15 cellular contexts compared by ENCODE assay signal in the genomic region with DNA sequence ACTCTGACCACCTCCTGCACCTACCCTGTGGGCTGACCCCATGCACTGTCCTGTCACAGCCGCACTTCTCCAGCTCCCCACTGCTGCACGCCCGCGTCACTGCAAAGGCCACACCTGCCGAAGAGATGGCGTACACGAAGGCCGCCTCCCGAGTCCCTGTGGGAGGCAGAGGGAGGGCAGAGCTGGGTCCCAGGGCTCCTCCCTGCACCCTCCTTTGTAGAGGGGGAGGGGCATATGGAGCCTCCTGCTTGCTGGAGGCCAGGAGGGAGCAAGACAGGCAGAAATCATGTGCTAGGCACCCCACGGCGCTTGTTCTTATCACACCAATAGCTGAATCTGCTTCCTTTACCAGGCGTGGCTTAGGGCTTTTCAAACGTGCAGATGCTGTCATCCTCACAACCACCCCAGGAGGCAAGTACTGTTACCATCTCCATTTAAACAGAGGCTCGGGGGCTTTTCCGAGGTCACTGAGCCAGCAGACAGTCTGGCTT. TPM values are rescaled to one million over a fixed set of nuclear protein-coding genes. Genes with fewer than 3 reads are reported as not detected.
DNase-seq lines count a peak whose midpoint lies in the region; TF ChIP-seq lines count a peak whose summit lies in the region.
"Had no signal": no experiment of that assay in that cellular context is flagged by ENCODE, and none has a peak within 500 bp of the region (broad histone marks: within the 10 kb centered on the region; RNA-seq: fewer than 3 reads in every experiment).

No MANE protein-coding gene starts in this region.

- H3K36me3 ChIP-seq in brain microvascular endothelial cell (replicated peaks): peaks cover 2% of the 10 kb centered on the region

- no peak overlapping the region for H2BK120ac ChIP-seq in H9 (ENCODE audit: low read depth, low read length, poor library complexity, severe bottlenecking)

- in situ Hi-C loops in brain microvascular endothelial cell (cut with HindIII; ENCODE audit: low pct_ligation_motif_present, low sequenced_read_pairs): no loop called here

- no peak overlapping the region for H4K8ac ChIP-seq in H9 (replicated peaks; ENCODE audit: insufficient read length, low read depth, low read length)

- no peak overlapping the region for H4K91ac ChIP-seq in H9 (ENCODE audit: insufficient read length, low read depth, low read length)

- no peaks in the 10 kb centered on the region for H3K23me2 ChIP-seq in H9 (ENCODE audit: insufficient read length, low read depth, low read length, poor library complexity, severe bottlenecking)

- no peaks in the 10 kb centered on the region for H3K79me2 ChIP-seq in H9 (ENCODE audit: insufficient read depth, low read length)

- no peak overlapping the region for H3K4me3 ChIP-seq in brain microvascular endothelial cell (ENCODE audit: low read depth, low read length)
- H3K4me3 ChIP-seq: mucosa of descending colon had no signal

- H3K79me1 ChIP-seq in H9 (ENCODE audit: insufficient read depth, low read depth, low read length, poor library complexity, severe bottlenecking): no peaks in the 10 kb centered on the region

- H3K9me3 ChIP-seq in H9 (ENCODE audit: control insufficient read depth, low read depth, low read length): no peaks in the 10 kb centered on the region
- H3K9me3 ChIP-seq: mucosa of descending colon had no signal

- peaks cover 1 to 7% (median 4%) of the 10 kb centered on the region in 3 experiments; a peak in 3 of 7 replicates for H3K36me3 Mint-ChIP-seq in H9 (ENCODE audit: insufficient read depth in 1 of 3, low read depth in 3 of 3)
- H3K36me3 Mint-ChIP-seq in neural crest cell (ENCODE audit: low read depth): no peaks in the 10 kb centered on the region

- peaks cover 11% of the 10 kb centered on the region; the same call in 1 of the 2 replicates for H3K4me1 ChIP-seq in H9 (ENCODE audit: insufficient read depth, low read length)

- DNase-seq in H9 (peak; percentile 69), NCI-H2107 treated with DMSO at 0.1 percent for 48 hours (lab: John Stamatoyannopoulos, UW; ENCODE audit: unreplicated experiment) (peak; percentile 23), brain microvascular endothelial cell (peak; percentile 31), neural crest cell (ENCODE audit: low read depth, low spot score) (no peak), NOMO-1 (lab: John Stamatoyannopoulos, UW; ENCODE audit: unreplicated experiment in 2 of 2) (no peak), kidney glomerular epithelial cell (lab: John Stamatoyannopoulos, UW) (no peak), RKO (ENCODE audit: low spot score) (no peak)
- DNase-seq: activated CD4-positive, alpha-beta T cell treated with anti-CD3 and anti-CD28 coated beads, Interleukin-2, amount 10 ng/mL, durations not matched to agents 7 days and 5 days; aorta; effector memory CD4-positive, alpha-beta T cell; GDM1; Karpas-422; NCI-H187 had no signal

- no peak overlapping the region for H3K23ac ChIP-seq in H9 (ENCODE audit: insufficient read length, low read depth, low read length)

- H3K9me3 Mint-ChIP-seq in H9 (no peaks in the 10 kb centered on the region), neural crest cell (no peaks in the 10 kb centered on the region)
- H3K9me3 Mint-ChIP-seq: activated CD4-positive, alpha-beta T cell treated with anti-CD3 and anti-CD28 coated beads, Interleukin-2, amount 10 ng/mL, durations not matched to agents 7 days and 5 days; stimulated activated memory B cell treated with anti-CD40 and anti-IgM and Interleukin-4, amounts not matched to agents 10 μg/mL and 1 μg/mL and 100 μg/mL, for 72 hours had no signal

- H4K5ac ChIP-seq in H9 (ENCODE audit: insufficient read length, low read depth, low read length): no peak overlapping the region

- H3K4me2 ChIP-seq in H9 (ENCODE audit: insufficient read depth, insufficient read length, low read length): no peak overlapping the region

- no peak overlapping the region for H2BK12ac ChIP-seq in H9 (ENCODE audit: insufficient read length, low read depth, low read length)

- peak overlapping the region in 2 of 3 experiments; percentile 19 to 61; a peak in 2 of 7 replicates for H3K27ac Mint-ChIP-seq in H9
- H3K27ac Mint-ChIP-seq in neural crest cell (ENCODE audit: unreplicated experiment): peak overlapping the region; percentile 43
- H3K27ac Mint-ChIP-seq: stimulated activated memory B cell treated with anti-CD40 and anti-IgM and Interleukin-4, amounts not matched to agents 10 μg/mL and 1 μg/mL and 100 μg/mL, for 72 hours had no signal

- no peak overlapping the region for H3K27ac ChIP-seq in H9 (ENCODE audit: insufficient read length, low read depth, low read length)
- H3K27ac ChIP-seq in brain microvascular endothelial cell: no peak overlapping the region

- H3K27me3 Mint-ChIP-seq in H9 (ENCODE audit: low read depth): no peaks in the 10 kb centered on the region
- no peaks in the 10 kb centered on the region for H3K27me3 Mint-ChIP-seq in neural crest cell (ENCODE audit: low read depth)
- H3K27me3 Mint-ChIP-seq: activated CD4-positive, alpha-beta T cell treated with anti-CD3 and anti-CD28 coated beads, Interleukin-2, amount 10 ng/mL, durations not matched to agents 7 days and 5 days; stimulated activated memory B cell treated with anti-CD40 and anti-IgM and Interleukin-4, amounts not matched to agents 10 μg/mL and 1 μg/mL and 100 μg/mL, for 72 hours had no signal

- no peak overlapping the region for H2AFZ ChIP-seq in H9 (ENCODE audit: low read length)

- no peak overlapping the region for H3K9ac ChIP-seq in H9 (ENCODE audit: extremely low read depth, insufficient read length, low read length)

- H3T11ph ChIP-seq in H9 (ENCODE audit: low read length): no peak overlapping the region

- H4K20me1 ChIP-seq in H9 (ENCODE audit: control insufficient read depth, insufficient read depth, insufficient read length): no peaks in the 10 kb centered on the region

- peaks cover 28 to 33% of the 10 kb centered on the region in 2 experiments for H3K4me1 Mint-ChIP-seq in H9
- peaks cover 33% of the 10 kb centered on the region for H3K4me1 Mint-ChIP-seq in neural crest cell

- no peak overlapping the region for H3K18ac ChIP-seq in H9 (ENCODE audit: insufficient read length, low read depth, low read length)

- no peak overlapping the region for H2BK5ac ChIP-seq in H9 (ENCODE audit: insufficient read length, low read length)

- H3K56ac ChIP-seq in H9 (ENCODE audit: insufficient read length, low read depth, low read length): no peak overlapping the region

- no peak for TF ChIP-seq CTCF in H9 (conservative IDR thresholded peaks at IDR 0.05)
- TF ChIP-seq CTCF in brain microvascular endothelial cell (IDR thresholded peaks at IDR 0.05; ENCODE audit: low read depth, low read length, missing control alignments): no peak
- TF ChIP-seq CTCF in neural crest cell (conservative IDR thresholded peaks at IDR 0.05): no peak

- H2BK15ac ChIP-seq in H9 (ENCODE audit: low read depth, low read length): no peak overlapping the region

- H3K27me3 ChIP-seq in H9 (ENCODE audit: insufficient read depth, low read length): no peaks in the 10 kb centered on the region
- no peaks in the 10 kb centered on the region for H3K27me3 ChIP-seq in brain microvascular endothelial cell (replicated peaks)

- no CpG with 5 or more reads among the region's 15 CpGs for WGBS in H9 (ENCODE audit: extremely low coverage, insufficient read length, low lambda C conversion rate)

- no peak overlapping the region for H3K4ac ChIP-seq in H9 (ENCODE audit: low read depth, low read length)

- H2BK20ac ChIP-seq in H9 (ENCODE audit: low read depth, low read length, poor library complexity, severe bottlenecking): no peak overlapping the region

- H3K14ac ChIP-seq in H9 (ENCODE audit: insufficient read depth, low read length): no peak overlapping the region

- H2AK5ac ChIP-seq in H9 (ENCODE audit: insufficient read length, low read length): no peak overlapping the region

- no peak overlapping the region for H3K4me3 Mint-ChIP-seq in H9
- no peak overlapping the region for H3K4me3 Mint-ChIP-seq in neural crest cell
- H3K4me3 Mint-ChIP-seq: activated CD4-positive, alpha-beta T cell treated with anti-CD3 and anti-CD28 coated beads, Interleukin-2, amount 10 ng/mL, durations not matched to agents 7 days and 5 days; stimulated activated memory B cell treated with anti-CD40 and anti-IgM and Interleukin-4, amounts not matched to agents 10 μg/mL and 1 μg/mL and 100 μg/mL, for 72 hours had no signal

RNA-seq across cellular contexts. Expression of a gene that starts 21.4 kb away (rescaled TPM):
- total RNA-seq in H9 (2021) (0.72 and 1.4 TPM in 2 replicates), neural crest cell (0.16 and 0.23 TPM in 2 replicates)
- total RNA-seq: activated CD4-positive, alpha-beta T cell treated with anti-CD3 and anti-CD28 coated beads, Interleukin-2, amount 10 ng/mL, durations not matched to agents 7 days and 5 days; aorta had no signal

Comparison
In these comparisons a context has a peak if more than half of its experiments do, and no peak if none do; other contexts are left out.
1. DNase-seq: peak in H9 (single experiment), NCI-H2107 treated with DMSO at 0.1 percent for 48 hours (single experiment) and brain microvascular endothelial cell (single experiment); none in neural crest cell (single experiment), NOMO-1 (0 of 2), kidney glomerular epithelial cell (single experiment) and RKO (single experiment).